In the genomic region with DNA sequence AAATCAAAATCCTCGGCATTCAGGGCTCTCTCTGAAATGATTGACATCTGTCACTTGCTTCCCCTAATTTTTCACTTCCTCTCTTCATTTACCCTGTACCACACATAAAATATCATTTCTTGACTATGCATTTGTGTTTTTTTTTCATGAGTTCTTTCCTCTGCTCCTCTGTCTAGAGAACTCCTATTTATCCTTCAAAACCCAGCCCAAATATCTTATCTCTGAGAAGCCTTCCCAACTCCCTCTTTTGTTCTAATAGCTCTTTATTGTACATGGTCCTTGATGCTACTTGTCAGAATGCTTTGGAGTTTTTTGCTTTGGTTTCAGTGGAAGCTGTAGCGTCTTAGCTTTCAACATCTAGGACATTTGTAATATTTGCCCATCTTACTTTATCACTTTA, we compare ENCODE assay signal across 36 cellular contexts.
"Had no signal": no experiment of that assay in that cellular context is flagged by ENCODE, and none has a peak within 500 bp of the region (broad histone marks: within the 10 kb centered on the region; RNA-seq: fewer than 3 reads in every experiment).

No MANE protein-coding gene starts in this region.

- H3K4me3 Mint-ChIP-seq: activated naive CD4-positive, alpha-beta T cell treated with anti-CD3 and anti-CD28 coated beads for 36 hours; activated naive CD4-positive, alpha-beta T cell treated with anti-CD3 and anti-CD28 coated beads, Interleukin-2, amount 50 U/mL, for 24 hours; activated naive CD8-positive, alpha-beta T cell; activated naive CD8-positive, alpha-beta T cell treated with anti-CD3 and anti-CD28 coated beads for 36 hours; activated naive CD8-positive, alpha-beta T cell treated with anti-CD3 and anti-CD28 coated beads, Interleukin-2, amount 10 ng/mL, durations not matched to agents 7 days and 5 days; activated naive CD8-positive, alpha-beta T cell treated with anti-CD3 and anti-CD28 coated beads, Interleukin-2, amount 50 U/mL, for 24 hours; activated T-cell treated with anti-CD3 and anti-CD28 coated beads, Interleukin-2, amount 50 U/mL, for 24 hours; activated T-cell treated with anti-CD3 and anti-CD28 coated beads, Interleukin-2, amount 50 U/mL, for 4 hours; activated T-cell treated with anti-CD3 and anti-CD28 coated beads, Interleukin-2, amount 50 U/mL, for 72 hours; activated T-helper 1 cell treated with anti-CD3 and anti-CD28 coated beads, Interleukin-12 subunit alpha, Interleukin-12 subunit beta, Interleukin-2, Interleukin-4 antibody, amounts not matched to agents 30 ng/mL and 10 ng/mL and 1 ng/mL, durations not matched to agents 14 hours and 24 hours and 36 hours; activated T-helper 17 cell treated with anti-CD3 and anti-CD28 coated beads, Interleukin-2, amount 50 U/mL, for 72 hours; brain; central memory CD8-positive, alpha-beta T cell had no signal

- ATAC-seq: activated naive CD4-positive, alpha-beta T cell treated with anti-CD3 and anti-CD28 coated beads, Interleukin-2, amount 50 U/mL, for 72 hours; activated naive CD8-positive, alpha-beta T cell treated with anti-CD3 and anti-CD28 coated beads, Interleukin-2, amount 50 U/mL, for 24 hours; activated T-cell treated with anti-CD3 and anti-CD28 coated beads, Interleukin-2, amount 50 U/mL, for 4 hours; activated T-cell treated with anti-CD3 and anti-CD28 coated beads, Interleukin-2, amount 50 U/mL, for 72 hours; activated T-helper 17 cell treated with anti-CD3 and anti-CD28 coated beads, Interleukin-2, amount 50 U/mL, for 72 hours; body of pancreas had no signal

- DNase-seq: activated effector memory CD4-positive, alpha-beta T cell treated with anti-CD3 and anti-CD28 coated beads, Interleukin-2, amount 50 U/mL, for 16 hours; activated effector memory CD4-positive, alpha-beta T cell treated with Interleukin-2 at 50 U/mL for 16 hours; activated gamma-delta T cell; activated gamma-delta T cell treated with Interleukin-2 at 50 U/mL for 16 hours; activated naive CD4-positive, alpha-beta T cell; activated naive CD4-positive, alpha-beta T cell treated with anti-CD3 and anti-CD28 coated beads for 36 hours; activated naive CD4-positive, alpha-beta T cell treated with anti-CD3 and anti-CD28 coated beads, Interleukin-2, amount 50 U/mL, for 16 hours; activated naive CD4-positive, alpha-beta T cell treated with Interleukin-2 at 50 U/mL for 16 hours; activated naive CD8-positive, alpha-beta T cell treated with anti-CD3 and anti-CD28 coated beads for 36 hours; activated naive CD8-positive, alpha-beta T cell treated with anti-CD3 and anti-CD28 coated beads, Interleukin-2, amount 10 ng/mL, durations not matched to agents 7 days and 5 days; activated naive CD8-positive, alpha-beta T cell treated with anti-CD3 and anti-CD28 coated beads, Interleukin-2, amount 50 U/mL, for 24 hours; activated T-cell treated with anti-CD3 and anti-CD28 coated beads, Interleukin-2, amount 50 U/mL, for 24 hours; activated T-cell treated with anti-CD3 and anti-CD28 coated beads, Interleukin-2, amount 50 U/mL, for 4 hours; activated T-cell treated with anti-CD3 and anti-CD28 coated beads, Interleukin-2, amount 50 U/mL, for 48 hours; activated T-cell treated with anti-CD3 and anti-CD28 coated beads, Interleukin-2, amount 50 U/mL, for 72 hours; adrenal gland; amniotic stem cell; amygdala; anterior cingulate cortex; aorta; body of pancreas; brain microvascular endothelial cell; caudate nucleus; central memory CD4-positive, alpha-beta T cell; cerebellar nuclear complex had no signal

- H3K4me1 ChIP-seq: adrenal gland, ascending aorta, body of pancreas, breast epithelium had no signal

- H3K27me3 ChIP-seq: adrenal gland, ascending aorta, body of pancreas, brain microvascular endothelial cell, breast epithelium, cardiac muscle cell had no signal

- H3K27ac ChIP-seq: adrenal gland, ascending aorta, body of pancreas, brain microvascular endothelial cell, breast epithelium, cardiac muscle cell had no signal

- H3K36me3 ChIP-seq: adrenal gland, ascending aorta, brain microvascular endothelial cell, breast epithelium, cardiac muscle cell had no signal

- H3K27me3 Mint-ChIP-seq: activated naive CD8-positive, alpha-beta T cell treated with anti-CD3 and anti-CD28 coated beads, Interleukin-2, amount 10 ng/mL, durations not matched to agents 7 days and 5 days had no signal

- H3K9me3 ChIP-seq: adrenal gland, ascending aorta, body of pancreas, breast epithelium had no signal

- H3K27ac Mint-ChIP-seq: activated naive CD4-positive, alpha-beta T cell treated with anti-CD3 and anti-CD28 coated beads for 36 hours; activated naive CD4-positive, alpha-beta T cell treated with anti-CD3 and anti-CD28 coated beads, Interleukin-2, amount 50 U/mL, for 24 hours; activated naive CD4-positive, alpha-beta T cell treated with anti-CD3 and anti-CD28 coated beads, Interleukin-2, amount 50 U/mL, for 72 hours; activated naive CD8-positive, alpha-beta T cell; activated naive CD8-positive, alpha-beta T cell treated with anti-CD3 and anti-CD28 coated beads for 36 hours; activated naive CD8-positive, alpha-beta T cell treated with anti-CD3 and anti-CD28 coated beads, Interleukin-2, amount 10 ng/mL, durations not matched to agents 7 days and 5 days; activated naive CD8-positive, alpha-beta T cell treated with anti-CD3 and anti-CD28 coated beads, Interleukin-2, amount 50 U/mL, for 24 hours; activated T-cell treated with anti-CD3 and anti-CD28 coated beads, Interleukin-2, amount 50 U/mL, for 24 hours; activated T-cell treated with anti-CD3 and anti-CD28 coated beads, Interleukin-2, amount 50 U/mL, for 72 hours; activated T-helper 1 cell treated with anti-CD3 and anti-CD28 coated beads, Interleukin-12 subunit alpha, Interleukin-12 subunit beta, Interleukin-2, Interleukin-4 antibody, amounts not matched to agents 30 ng/mL and 10 ng/mL and 1 ng/mL, durations not matched to agents 14 hours and 24 hours and 36 hours; activated T-helper 17 cell treated with anti-CD3 and anti-CD28 coated beads, Interleukin-2, amount 50 U/mL, for 72 hours; activated T-helper 2 cell treated with anti-CD3 and anti-CD28 coated beads, Interferon-gamma antibody, Interleukin-2, Interleukin-4, amounts not matched to agents 10 μg/mL and 5 μg/mL and 100 μg/mL, durations not matched to agents 14 hours and 24 hours and 36 hours; brain had no signal

- H3K36me3 Mint-ChIP-seq: activated naive CD4-positive, alpha-beta T cell treated with anti-CD3 and anti-CD28 coated beads, Interleukin-2, amount 50 U/mL, for 24 hours; activated naive CD4-positive, alpha-beta T cell treated with anti-CD3 and anti-CD28 coated beads, Interleukin-2, amount 50 U/mL, for 72 hours; activated naive CD8-positive, alpha-beta T cell; activated naive CD8-positive, alpha-beta T cell treated with anti-CD3 and anti-CD28 coated beads for 36 hours; activated naive CD8-positive, alpha-beta T cell treated with anti-CD3 and anti-CD28 coated beads, Interleukin-2, amount 10 ng/mL, durations not matched to agents 7 days and 5 days; brain had no signal

- H3K4me3 ChIP-seq: adrenal gland, ascending aorta, body of pancreas, breast epithelium, cardiac muscle cell had no signal

- H3K9me3 Mint-ChIP-seq: activated naive CD4-positive, alpha-beta T cell treated with anti-CD3 and anti-CD28 coated beads for 36 hours; activated naive CD4-positive, alpha-beta T cell treated with anti-CD3 and anti-CD28 coated beads, Interleukin-2, amount 50 U/mL, for 24 hours; activated naive CD4-positive, alpha-beta T cell treated with anti-CD3 and anti-CD28 coated beads, Interleukin-2, amount 50 U/mL, for 72 hours; activated naive CD8-positive, alpha-beta T cell treated with anti-CD3 and anti-CD28 coated beads for 36 hours; activated naive CD8-positive, alpha-beta T cell treated with anti-CD3 and anti-CD28 coated beads, Interleukin-2, amount 10 ng/mL, durations not matched to agents 7 days and 5 days; activated naive CD8-positive, alpha-beta T cell treated with anti-CD3 and anti-CD28 coated beads, Interleukin-2, amount 50 U/mL, for 24 hours; activated T-cell treated with anti-CD3 and anti-CD28 coated beads, Interleukin-2, amount 50 U/mL, for 24 hours; activated T-helper 1 cell treated with anti-CD3 and anti-CD28 coated beads, Interleukin-12 subunit alpha, Interleukin-12 subunit beta, Interleukin-2, Interleukin-4 antibody, amounts not matched to agents 30 ng/mL and 10 ng/mL and 1 ng/mL, durations not matched to agents 14 hours and 24 hours and 36 hours; activated T-helper 17 cell treated with anti-CD3 and anti-CD28 coated beads, Interleukin-2, amount 50 U/mL, for 72 hours; activated T-helper 2 cell treated with anti-CD3 and anti-CD28 coated beads, Interferon-gamma antibody, Interleukin-2, Interleukin-4, amounts not matched to agents 10 μg/mL and 5 μg/mL and 100 μg/mL, durations not matched to agents 14 hours and 24 hours and 36 hours; central memory CD8-positive, alpha-beta T cell had no signal

- H3K4me1 Mint-ChIP-seq: activated naive CD4-positive, alpha-beta T cell treated with anti-CD3 and anti-CD28 coated beads, Interleukin-2, amount 50 U/mL, for 24 hours; activated naive CD8-positive, alpha-beta T cell treated with anti-CD3 and anti-CD28 coated beads for 36 hours; activated naive CD8-positive, alpha-beta T cell treated with anti-CD3 and anti-CD28 coated beads, Interleukin-2, amount 10 ng/mL, durations not matched to agents 7 days and 5 days; activated naive CD8-positive, alpha-beta T cell treated with anti-CD3 and anti-CD28 coated beads, Interleukin-2, amount 50 U/mL, for 24 hours; activated T-helper 17 cell treated with anti-CD3 and anti-CD28 coated beads, Interleukin-2, amount 50 U/mL, for 72 hours; brain; central memory CD8-positive, alpha-beta T cell had no signal
